Comparison of ENCODE assay signal across 8 cellular contexts in genomic region chr7:134317434-134317833, GRCh38. TPM values are rescaled to one million over a fixed set of nuclear protein-coding genes. Genes with fewer than 3 reads are reported as not detected.
DNase-seq lines count a peak whose midpoint lies in the region; ATAC-seq and TF ChIP-seq lines count a peak whose summit lies in the region.

No MANE protein-coding gene starts in this region.

- H3K79me2 ChIP-seq in GM23248 (ENCODE audit: insufficient read depth), result peaks cover 37% of the 10 kb centered on the region

- WGBS in GM23248 (ENCODE audit: low coverage in 1 of 2, low lambda C conversion rate in 2 of 2, missing lambda C conversion rate in 2 of 2), 2 experiments, result 65 to 68% methylated on average over 7 of the region's 7 CpGs

- in situ Hi-C loops in GM23248 (cut with MboI), result no loop called here
- in situ Hi-C loops in ACHN (cut with HindIII; ENCODE audit: low pct_ligation_motif_present, low pct_unique_long_range_greater_than_20kb, low sequenced_read_pairs), result no loop called here

- peak overlapping the region; percentile 91 for H3K4me2 ChIP-seq in GM23248 (ENCODE audit: unreplicated experiment)

- H3F3A ChIP-seq in GM23248 (ENCODE audit: insufficient read depth), result peaks cover 5% of the 10 kb centered on the region

- DNase-seq in GM23248 (no peak), RWPE2 (ENCODE audit: low spot score) (no peak), fibroblast of mammary gland (ENCODE audit: low read depth) (no peak), retinal pigment epithelial cell (ENCODE audit: low read depth) (no peak), ACHN (no peak), SHP77 (lab: John Stamatoyannopoulos, UW) (no peak), SHP77 treated with DMSO at 0.1 percent for 48 hours (lab: John Stamatoyannopoulos, UW) (no peak), middle frontal gyrus (ENCODE audit: extremely low spot score, low spot score) (no peak)

- H3K36me3 ChIP-seq in GM23248 (ENCODE audit: low read depth) (no peaks in the 10 kb centered on the region), RWPE2 (ENCODE audit: low read depth) (no peaks in the 10 kb centered on the region)

- H2AFZ ChIP-seq in GM23248, result peak overlapping the region; percentile 94

- H3K4me3 ChIP-seq in GM23248 (peak overlapping the region; percentile 76), RWPE2 (ENCODE audit: severe bottlenecking) (peak overlapping the region; percentile 85), fibroblast of mammary gland (ENCODE audit: control insufficient read depth, low read depth, low read length) (peak overlapping the region; percentile 88), retinal pigment epithelial cell (ENCODE audit: low read length) (peak overlapping the region; percentile 77)

- H4K20me1 ChIP-seq in GM23248 (ENCODE audit: insufficient read depth), result no peaks in the 10 kb centered on the region

- ATAC-seq in RWPE2 (ENCODE audit: low read depth), result no peak

- H3K27ac ChIP-seq in GM23248, result peak overlapping the region; percentile 11; the same call in 1 of the 2 replicates
- no peak overlapping the region for H3K27ac ChIP-seq in RWPE2 (ENCODE audit: poor library complexity, severe bottlenecking)

- H3K27me3 ChIP-seq in GM23248 (replicated peaks; ENCODE audit: insufficient read depth) (no peaks in the 10 kb centered on the region), RWPE2 (ENCODE audit: insufficient read depth, poor library complexity, severe bottlenecking) (no peaks in the 10 kb centered on the region)

- TF ChIP-seq CTCF in RWPE2 (IDR thresholded peaks at IDR 0.05; ENCODE audit: poor library complexity, severe bottlenecking) (no peak), fibroblast of mammary gland (conservative IDR thresholded peaks at IDR 0.05; ENCODE audit: control insufficient read depth, insufficient read depth, low read depth, low read length) (no peak), retinal pigment epithelial cell (conservative IDR thresholded peaks at IDR 0.05; ENCODE audit: low read depth, low read length) (no peak)

- peak overlapping the region; percentile 87 for H3K9ac ChIP-seq in GM23248

- H3K9me3 ChIP-seq in GM23248 (ENCODE audit: low read depth) (no peaks in the 10 kb centered on the region), RWPE2 (ENCODE audit: severe bottlenecking) (no peaks in the 10 kb centered on the region)

- H3K9me2 ChIP-seq in GM23248 (ENCODE audit: insufficient read depth), result no peaks in the 10 kb centered on the region

- peaks cover 22% of the 10 kb centered on the region for H3K4me1 ChIP-seq in GM23248 (ENCODE audit: insufficient read depth)
- no peaks in the 10 kb centered on the region for H3K4me1 ChIP-seq in RWPE2 (ENCODE audit: insufficient read depth, poor library complexity, severe bottlenecking)

RNA-seq across cellular contexts. Expression of gene SLC35B4, which starts 0.7 kb away (rescaled TPM):
- total RNA-seq in GM23248 (2014; rRNA removed; shearing (Covaris generic)), result 12.9 and 15.6 TPM in 2 replicates
- polyA plus RNA-seq in GM23248 (2016; fragmentation: Nextera tagmentation; extraction: Ambion mirVana), result 22.2 and 25.7 TPM in 2 replicates
